ENCODE assay signal across 32 cellular contexts in genomic region chr18:7805880-7806279, GRCh38.
"Had no signal": no experiment of that assay in that cellular context is flagged by ENCODE, and none has a peak within 500 bp of the region (broad histone marks: within the 10 kb centered on the region; RNA-seq: fewer than 3 reads in every experiment).

No MANE protein-coding gene starts in this region.

- H3K4me1 Mint-ChIP-seq: activated naive CD8-positive, alpha-beta T cell treated with anti-CD3 and anti-CD28 coated beads, Interleukin-2, amount 10 ng/mL, durations not matched to agents 7 days and 5 days; natural killer cell; stimulated activated effector memory CD8-positive, alpha-beta T cell treated with anti-CD3 and anti-CD28 coated beads, Interleukin-12 subunit alpha, Interleukin-12 subunit beta, amount 100 ng/mL, for 72 hours had no signal

- H3K4me3 Mint-ChIP-seq: activated naive CD4-positive, alpha-beta T cell treated with anti-CD3 and anti-CD28 coated beads for 36 hours; activated naive CD8-positive, alpha-beta T cell treated with anti-CD3 and anti-CD28 coated beads, Interleukin-2, amount 10 ng/mL, durations not matched to agents 7 days and 5 days; brain; dendritic cell treated with granulocyte-macrophage colony-stimulating factor and Interleukin-4, amounts not matched to agents 40 ng/mL and 50 ng/mL, for 4 days; natural killer cell; neural progenitor cell; stimulated activated effector memory CD8-positive, alpha-beta T cell treated with anti-CD3 and anti-CD28 coated beads, Interleukin-12 subunit alpha, Interleukin-12 subunit beta, amount 100 ng/mL, for 72 hours; stimulated activated naive CD8-positive, alpha-beta T cell treated with anti-CD3 and anti-CD28 coated beads, Interleukin-15, Interleukin-2, amounts not matched to agents 100 ng/mL and 50 ng/mL, for 24 hours; T-helper 1 cell treated with Interleukin-12 subunit alpha and Interleukin-12 subunit beta and Interleukin-4 antibody, amounts not matched to agents 30 μg/mL and 1 μg/mL, for 36 hours had no signal

- H3K27ac Mint-ChIP-seq: activated naive CD4-positive, alpha-beta T cell treated with anti-CD3 and anti-CD28 coated beads for 36 hours; activated naive CD8-positive, alpha-beta T cell treated with anti-CD3 and anti-CD28 coated beads, Interleukin-2, amount 10 ng/mL, durations not matched to agents 7 days and 5 days; brain; dendritic cell treated with granulocyte-macrophage colony-stimulating factor and Interleukin-4, amounts not matched to agents 40 ng/mL and 50 ng/mL, for 4 days; natural killer cell; neural progenitor cell; stimulated activated effector memory CD8-positive, alpha-beta T cell treated with anti-CD3 and anti-CD28 coated beads, Interleukin-12 subunit alpha, Interleukin-12 subunit beta, amount 100 ng/mL, for 72 hours; stimulated activated naive CD8-positive, alpha-beta T cell treated with anti-CD3 and anti-CD28 coated beads, Interleukin-15, Interleukin-2, amounts not matched to agents 100 ng/mL and 50 ng/mL, for 24 hours; T-helper 1 cell treated with Interleukin-12 subunit alpha and Interleukin-12 subunit beta and Interleukin-4 antibody, amounts not matched to agents 30 μg/mL and 1 μg/mL, for 36 hours had no signal

- DNase-seq: activated CD4-positive, alpha-beta T cell treated with anti-CD3 and anti-CD28 coated beads for 4 hours; activated CD4-positive, alpha-beta T cell treated with anti-CD3 and anti-CD28 coated beads, Interleukin-2, amount 50 U/mL, for 4 hours; activated CD8-positive, alpha-beta memory T cell treated with anti-CD3 and anti-CD28 coated beads for 24 hours; activated effector memory CD4-positive, alpha-beta T cell treated with Interleukin-2 at 50 U/mL for 16 hours; activated naive CD4-positive, alpha-beta T cell treated with anti-CD3 and anti-CD28 coated beads for 36 hours; activated naive CD8-positive, alpha-beta T cell treated with anti-CD3 and anti-CD28 coated beads, Interleukin-2, amount 10 ng/mL, durations not matched to agents 7 days and 5 days; central memory CD4-positive, alpha-beta T cell; hippocampal formation; left cardiac atrium; lower lobe of right lung; mesenchymal stem cell; natural killer cell; occipital lobe; posterior cingulate gyrus; right lobe of liver; stimulated activated CD4-positive, alpha-beta T cell treated with anti-CD3 and anti-CD28 coated beads, Interleukin-12 subunit alpha, Interleukin-12 subunit beta, amount 100 ng/mL, for 4 hours; stimulated activated CD4-positive, alpha-beta T cell treated with anti-CD3 and anti-CD28 coated beads, Interleukin-4, amount 100 ng/mL, for 24 hours; T-helper 9 cell; trophoblast cell had no signal

- H3K9me3 Mint-ChIP-seq: activated naive CD4-positive, alpha-beta T cell treated with anti-CD3 and anti-CD28 coated beads for 36 hours; activated naive CD8-positive, alpha-beta T cell treated with anti-CD3 and anti-CD28 coated beads, Interleukin-2, amount 10 ng/mL, durations not matched to agents 7 days and 5 days; dendritic cell treated with granulocyte-macrophage colony-stimulating factor and Interleukin-4, amounts not matched to agents 40 ng/mL and 50 ng/mL, for 4 days; stimulated activated effector memory CD8-positive, alpha-beta T cell treated with anti-CD3 and anti-CD28 coated beads, Interleukin-12 subunit alpha, Interleukin-12 subunit beta, amount 100 ng/mL, for 72 hours; stimulated activated naive CD8-positive, alpha-beta T cell treated with anti-CD3 and anti-CD28 coated beads, Interleukin-15, Interleukin-2, amounts not matched to agents 100 ng/mL and 50 ng/mL, for 24 hours; T-helper 1 cell treated with Interleukin-12 subunit alpha and Interleukin-12 subunit beta and Interleukin-4 antibody, amounts not matched to agents 30 μg/mL and 1 μg/mL, for 36 hours had no signal

- H3K9me3 ChIP-seq: ascending aorta, gastroesophageal sphincter, lower lobe of right lung, right lobe of liver, thoracic aorta, vagina had no signal

- ATAC-seq: gastroesophageal sphincter, left cardiac atrium, natural killer cell, right lobe of liver had no signal

- H3K9ac ChIP-seq: neural progenitor cell had no signal

- H3K4me2 ChIP-seq: neural progenitor cell had no signal

- H3K4me3 ChIP-seq: ascending aorta, gastroesophageal sphincter, lower lobe of right lung, neural progenitor cell, right lobe of liver, skin epidermis, thoracic aorta, vagina had no signal

- H2AFZ ChIP-seq: neural progenitor cell had no signal

- H3K36me3 ChIP-seq: ascending aorta, gastroesophageal sphincter, lower lobe of right lung, neural progenitor cell, right lobe of liver, thoracic aorta, vagina had no signal

- H3K27ac ChIP-seq: ascending aorta, epithelial cell of prostate, gastroesophageal sphincter, lower lobe of right lung, neural progenitor cell, right lobe of liver, skin epidermis, thoracic aorta, vagina, VCaP had no signal

- H3K36me3 Mint-ChIP-seq: activated naive CD8-positive, alpha-beta T cell treated with anti-CD3 and anti-CD28 coated beads, Interleukin-2, amount 10 ng/mL, durations not matched to agents 7 days and 5 days; brain; natural killer cell; neural progenitor cell; stimulated activated effector memory CD8-positive, alpha-beta T cell treated with anti-CD3 and anti-CD28 coated beads, Interleukin-12 subunit alpha, Interleukin-12 subunit beta, amount 100 ng/mL, for 72 hours had no signal

- H3K27me3 Mint-ChIP-seq: activated naive CD8-positive, alpha-beta T cell treated with anti-CD3 and anti-CD28 coated beads, Interleukin-2, amount 10 ng/mL, durations not matched to agents 7 days and 5 days; dendritic cell treated with granulocyte-macrophage colony-stimulating factor and Interleukin-4, amounts not matched to agents 40 ng/mL and 50 ng/mL, for 4 days; stimulated activated naive CD8-positive, alpha-beta T cell treated with anti-CD3 and anti-CD28 coated beads, Interleukin-15, Interleukin-2, amounts not matched to agents 100 ng/mL and 50 ng/mL, for 24 hours had no signal

- H3K4me1 ChIP-seq: ascending aorta, lower lobe of right lung, neural progenitor cell, right lobe of liver, vagina had no signal

- H3K27me3 ChIP-seq: ascending aorta, gastroesophageal sphincter, neural progenitor cell, right lobe of liver, vagina had no signal
